ENCODE assay signal across 8 cellular contexts in the genomic region with DNA sequence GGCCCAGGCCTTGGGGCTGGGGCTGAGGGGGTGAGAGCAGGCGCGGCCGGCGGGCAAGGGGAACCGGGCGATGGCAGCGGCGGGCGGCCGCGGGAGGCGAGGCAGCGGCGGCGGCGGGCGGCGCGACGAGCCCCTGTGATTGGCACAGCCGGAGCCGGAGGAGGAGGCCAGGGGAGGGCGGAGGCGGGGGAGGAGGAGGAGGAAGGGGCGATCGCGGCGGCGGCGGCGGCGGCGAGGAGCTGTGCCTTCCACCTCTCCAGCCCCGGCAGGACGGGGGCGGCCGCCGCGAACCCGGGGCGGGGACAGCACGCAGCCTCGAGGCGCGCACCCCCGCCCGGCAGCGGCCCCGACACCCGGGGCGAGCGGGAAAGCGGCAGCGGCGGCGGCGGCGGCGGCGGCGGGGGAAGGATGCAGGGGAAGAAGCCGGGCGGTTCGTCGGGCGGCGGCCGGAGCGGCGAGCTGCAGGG. TPM values are rescaled to one million over a fixed set of nuclear protein-coding genes. Genes with fewer than 3 reads are reported as not detected.
DNase-seq lines count a peak whose midpoint lies in the region; ATAC-seq and TF ChIP-seq lines count a peak whose summit lies in the region.

A gene (plus strand): TSS at position 208 of the 467 bp plus-strand sequence.

- H3K4me3 ChIP-seq in Peyer's patch (peak within 1 kb of the TSS; percentile 44 to 79 (median 58)), gastroesophageal sphincter (peak within 1 kb of the TSS; percentile 79), thymus (ENCODE audit: low read length) (peak within 1 kb of the TSS; percentile 67)

- TF ChIP-seq EP300 in gastroesophageal sphincter (IDR thresholded peaks at IDR 0.05), result no peak

- H3K4me1 ChIP-seq in Peyer's patch (peaks cover 0 to 19% (median 6%) of the 10 kb centered on the region in 4 donors), gastroesophageal sphincter (peaks cover 6 to 57% (median 20%) of the 10 kb centered on the region in 3 donors), thymus (ENCODE audit: control insufficient read depth, insufficient read depth, low read length) (peaks cover 11% of the 10 kb centered on the region)

- no peaks in the 10 kb centered on the region for H3K27me3 ChIP-seq in Peyer's patch
- H3K27me3 ChIP-seq in gastroesophageal sphincter, result no peaks in the 10 kb centered on the region
- H3K27me3 ChIP-seq in thymus (ENCODE audit: control insufficient read depth, insufficient read depth), result peaks cover 40% of the 10 kb centered on the region

- H3K36me3 ChIP-seq in Peyer's patch (no peaks in the 10 kb centered on the region), gastroesophageal sphincter (no peaks in the 10 kb centered on the region), thymus (ENCODE audit: control insufficient read depth, insufficient read depth) (no peaks in the 10 kb centered on the region)

- ATAC-seq in GM19025 (IDR thresholded peaks at IDR 0.05; ENCODE audit: low read depth, unreplicated experiment) (peak; percentile 23), HG03280 (IDR thresholded peaks at IDR 0.05; ENCODE audit: unreplicated experiment) (peak; percentile 26), gastroesophageal sphincter (peak; percentile 78)

- TF ChIP-seq CTCF in Peyer's patch (IDR thresholded peaks at IDR 0.05) (no peak), gastroesophageal sphincter (IDR thresholded peaks at IDR 0.05) (no peak)

- peak; percentile 66 for DNase-seq in AG08395 (ENCODE audit: low spot score)
- DNase-seq in Peyer's patch, result peak; percentile 33 to 81 (median 74)
- DNase-seq in activated gamma-delta T cell treated with Interleukin-2 at 50 U/mL for 16 hours, result peak; percentile 63
- DNase-seq in nucleus accumbens (lab: John Stamatoyannopoulos, UW), result peak in 43 of 56 donors; percentile 25 to 88 (median 73)

- H3K9me3 ChIP-seq in Peyer's patch (no peaks in the 10 kb centered on the region), gastroesophageal sphincter (no peaks in the 10 kb centered on the region), thymus (ENCODE audit: control insufficient read depth) (peaks cover 2% of the 10 kb centered on the region)

- H3K27ac ChIP-seq in Peyer's patch (peak within 1 kb of the TSS; percentile 75 to 93 (median 86)), gastroesophageal sphincter (peak within 1 kb of the TSS; percentile 70 to 95 (median 94)), thymus (ENCODE audit: low read depth) (peak within 1 kb of the TSS; percentile 81)

- WGBS in gastroesophageal sphincter (ENCODE audit: low coverage in 1 of 2), 2 donors, result 0% methylated on average over 1 of the region's 70 CpGs; no CpG with 5 or more reads in 1 of the 2 donors
- WGBS in thymus, result 1% methylated on average over 68 of the region's 70 CpGs

- TF ChIP-seq POLR2A in Peyer's patch (IDR thresholded peaks at IDR 0.05), result no peak
- no peak for TF ChIP-seq POLR2A in gastroesophageal sphincter (IDR thresholded peaks at IDR 0.05)

RNA-seq across cellular contexts. Expression of the gene that starts here (rescaled TPM):
- total RNA-seq in Peyer's patch, result 1 to 10 TPM; 2.1 to 8.3 (median 5.0) TPM
- 10 to 100 TPM; 10.1 to 14.4 (median 12.1) TPM for total RNA-seq in gastroesophageal sphincter
- polyA plus RNA-seq in thymus, result 7.9 TPM

Comparison
In these comparisons a context has a peak if more than half of its experiments do, and no peak if none do; other contexts are left out.
1. Peak in every context shown above with its lines: DNase-seq, ATAC-seq, H3K4me3 ChIP-seq and H3K27ac ChIP-seq.
2. ATAC-seq: peak in every context shown above with its lines; median percentile 78 in gastroesophageal sphincter; 26 in HG03280; 23 in GM19025.